ENCODE assay signal across 9 cellular contexts in genomic region chr7:23474829-23475578, GRCh38. TPM values are rescaled to one million over a fixed set of nuclear protein-coding genes. Genes with fewer than 3 reads are reported as not detected.
A peak's percentile ranks its signal among the peaks of the same experiment; 100 is the strongest.
DNase-seq lines count a peak whose midpoint lies in the region; ATAC-seq and TF ChIP-seq lines count a peak whose summit lies in the region.
"Had no signal": no experiment of that assay in that cellular context is flagged by ENCODE, and none has a peak within 500 bp of the region (broad histone marks: within the 10 kb centered on the region; RNA-seq: fewer than 3 reads in every experiment).

No MANE protein-coding gene starts in this region.

- H3K4me1 ChIP-seq in RWPE2 (ENCODE audit: insufficient read depth, poor library complexity, severe bottlenecking) = peaks cover 42% of the 10 kb centered on the region
- H3K4me1 ChIP-seq in thoracic aorta (ENCODE audit: control insufficient read depth in 1 of 2, low read depth in 2 of 2) = peaks cover 16 to 21% of the 10 kb centered on the region in 2 donors

- H3K27ac Mint-ChIP-seq in activated naive CD4-positive, alpha-beta T cell treated with anti-CD3 and anti-CD28 coated beads, Interleukin-2, amount 50 U/mL, for 24 hours = peak overlapping the region; percentile 51

- no peak overlapping the region for H3K4me3 Mint-ChIP-seq in activated naive CD4-positive, alpha-beta T cell treated with anti-CD3 and anti-CD28 coated beads, Interleukin-2, amount 50 U/mL, for 24 hours

- peak overlapping the region; percentile 56 for H3K4me3 ChIP-seq in RWPE2 (ENCODE audit: severe bottlenecking)
- H3K4me3 ChIP-seq in thoracic aorta = peak overlapping the region; percentile 58

- peaks cover 25% of the 10 kb centered on the region for H3K4me1 Mint-ChIP-seq in activated naive CD4-positive, alpha-beta T cell treated with anti-CD3 and anti-CD28 coated beads, Interleukin-2, amount 50 U/mL, for 24 hours

- H3K27me3 ChIP-seq in RWPE2 (ENCODE audit: insufficient read depth, poor library complexity, severe bottlenecking) = no peaks in the 10 kb centered on the region
- peaks cover 67% of the 10 kb centered on the region for H3K27me3 ChIP-seq in thoracic aorta (replicated peaks; ENCODE audit: insufficient read depth)

- ATAC-seq in RWPE2 (ENCODE audit: low read depth) = no peak
- ATAC-seq in thoracic aorta (ENCODE audit: insufficient number of reproducible peaks, low FRiP score, low read depth) = no peak
- ATAC-seq in HG03442 (IDR thresholded peaks at IDR 0.05; ENCODE audit: unreplicated experiment) = no peak

- peaks cover 2% of the 10 kb centered on the region for H3K36me3 Mint-ChIP-seq in activated naive CD4-positive, alpha-beta T cell treated with anti-CD3 and anti-CD28 coated beads, Interleukin-2, amount 50 U/mL, for 24 hours

- no peak for DNase-seq in activated naive CD4-positive, alpha-beta T cell (lab: John Stamatoyannopoulos, UW)
- DNase-seq in RWPE2 (ENCODE audit: low spot score) = no peak
- DNase-seq in glomerular visceral epithelial cell (ENCODE audit: extremely low spot score) = peak; percentile 41
- no peak for DNase-seq in thoracic aorta (ENCODE audit: low spot score)
- no peak for DNase-seq in HK-2 (ENCODE audit: unreplicated experiment)
- DNase-seq in activated naive CD4-positive, alpha-beta T cell treated with anti-CD3 and anti-CD28 coated beads, Interleukin-2, amount 50 U/mL, for 16 hours = no peak

- H3K27me3 Mint-ChIP-seq in activated naive CD4-positive, alpha-beta T cell treated with anti-CD3 and anti-CD28 coated beads, Interleukin-2, amount 50 U/mL, for 24 hours = peaks cover 57% of the 10 kb centered on the region

- TF ChIP-seq CTCF in RWPE2 (IDR thresholded peaks at IDR 0.05; ENCODE audit: poor library complexity, severe bottlenecking) = no peak
- no peak for TF ChIP-seq CTCF in thoracic aorta (IDR thresholded peaks at IDR 0.05)

- H3K9me3 ChIP-seq in RWPE2 (ENCODE audit: severe bottlenecking) (no peaks in the 10 kb centered on the region), thoracic aorta (no peaks in the 10 kb centered on the region)
- H3K9me3 ChIP-seq: ascending aorta had no signal

- H3K36me3 ChIP-seq in RWPE2 (ENCODE audit: low read depth) (peaks cover 3% of the 10 kb centered on the region; the same call in 1 of the 2 replicates), thoracic aorta (no peaks in the 10 kb centered on the region)
- H3K36me3 ChIP-seq: ascending aorta had no signal

- H3K27ac ChIP-seq in RWPE2 (ENCODE audit: poor library complexity, severe bottlenecking) (peak overlapping the region; percentile 92), thoracic aorta (no peak overlapping the region)
- H3K27ac ChIP-seq: ascending aorta had no signal

- peaks cover 10% of the 10 kb centered on the region for H3K9me3 Mint-ChIP-seq in activated naive CD4-positive, alpha-beta T cell treated with anti-CD3 and anti-CD28 coated beads, Interleukin-2, amount 50 U/mL, for 24 hours

RNA-seq across cellular contexts. Expression of gene IGF2BP3, which starts 4.7 kb away (rescaled TPM):
- 1 to 10 TPM in 1 of 2 donors, under 1 TPM in 1; 0.27 to 8.1 TPM for total RNA-seq in thoracic aorta
- total RNA-seq: ascending aorta had no signal

RNA-seq across cellular contexts. Expression of gene TRA2A, which starts 56.8 kb away (rescaled TPM):
- 10 to 100 TPM; 23.0 to 55.0 TPM for total RNA-seq in thoracic aorta
